12 cellular contexts compared by ENCODE assay signal in genomic region chr12:91139264-91139663, GRCh38. TPM values are rescaled to one million over a fixed set of nuclear protein-coding genes. Genes with fewer than 3 reads are reported as not detected.
DNase-seq lines count a peak whose midpoint lies in the region; ATAC-seq and TF ChIP-seq lines count a peak whose summit lies in the region.
"Had no signal": no experiment of that assay in that cellular context is flagged by ENCODE, and none has a peak within 500 bp of the region (broad histone marks: within the 10 kb centered on the region; RNA-seq: fewer than 3 reads in every experiment).

No MANE protein-coding gene starts in this region.

- H3K27ac ChIP-seq in SJSA1 (peak overlapping the region; percentile 77), rectal smooth muscle tissue (ENCODE audit: low read depth, low read length) (peak overlapping the region; percentile 64)

- no peak overlapping the region for H3K9ac ChIP-seq in rectal smooth muscle tissue (ENCODE audit: low read length)

- H3K36me3 ChIP-seq in SJSA1 (no peaks in the 10 kb centered on the region), rectal smooth muscle tissue (ENCODE audit: control insufficient read depth, insufficient read depth, low read length) (no peaks in the 10 kb centered on the region)

- H3K4me1 ChIP-seq in SJSA1 (replicated peaks), result peaks cover 43% of the 10 kb centered on the region
- peaks cover 32% of the 10 kb centered on the region for H3K4me1 ChIP-seq in rectal smooth muscle tissue (ENCODE audit: control insufficient read depth, insufficient read depth, low read length)

- H3K27me3 ChIP-seq in SJSA1 (replicated peaks), result no peaks in the 10 kb centered on the region
- no peaks in the 10 kb centered on the region for H3K27me3 ChIP-seq in rectal smooth muscle tissue (ENCODE audit: control insufficient read depth, insufficient read depth, low read length)

- H3K4me3 ChIP-seq in AG10803 (ENCODE audit: low read length), result no peak overlapping the region
- H3K4me3 ChIP-seq in SJSA1, result no peak overlapping the region
- no peak overlapping the region for H3K4me3 ChIP-seq in fibroblast of mammary gland (ENCODE audit: control insufficient read depth, low read depth, low read length)
- no peak overlapping the region for H3K4me3 ChIP-seq in rectal smooth muscle tissue (ENCODE audit: low read length)
- H3K4me3 ChIP-seq: lung had no signal

- no peaks in the 10 kb centered on the region for H3K9me3 ChIP-seq in SJSA1 (replicated peaks)

- TF ChIP-seq CTCF in AG10803 (conservative IDR thresholded peaks at IDR 0.05; ENCODE audit: low read length) (no peak), fibroblast of mammary gland (conservative IDR thresholded peaks at IDR 0.05; ENCODE audit: control insufficient read depth, insufficient read depth, low read depth, low read length) (no peak), GM20000 (IDR thresholded peaks at IDR 0.05; ENCODE audit: extremely low read depth, missing control alignments) (no peak)

- no peak for ATAC-seq in GM21515 (IDR thresholded peaks at IDR 0.05; ENCODE audit: unreplicated experiment)
- no peak for ATAC-seq in GM21576 (IDR thresholded peaks at IDR 0.05; ENCODE audit: unreplicated experiment)

- DNase-seq in AG10803 (ENCODE audit: low read depth) (peak; percentile 70), SJSA1 (ENCODE audit: low read depth in 1 of 2, low spot score in 2 of 2) (peak in 1 of 2 experiments; percentile 50), fibroblast of mammary gland (ENCODE audit: low read depth) (peak; percentile 68), SW480 (ENCODE audit: low spot score) (no peak), GM20000 (ENCODE audit: low spot score) (no peak)
- DNase-seq: COR-L47, GDM1, NCI-H2081 treated with DMSO at 0.1 percent for 48 hours had no signal

RNA-seq across cellular contexts. Expression of gene LUM, which starts 28.0 kb away (rescaled TPM):
- total RNA-seq in SJSA1 (2014; rRNA removed; shearing (Covaris generic)), result 505 and 812 TPM in 2 replicates

RNA-seq across cellular contexts. Expression of gene DCN, which starts 43.4 kb away (rescaled TPM):
- total RNA-seq in SJSA1 (2014; rRNA removed; shearing (Covaris generic)), result 37.2 and 71.4 TPM in 2 replicates

Comparison
In these comparisons a context has a peak if more than half of its experiments do, and no peak if none do; other contexts are left out.
1. DNase-seq: peak in AG10803 (single experiment) and fibroblast of mammary gland (single experiment); none in SW480 (single experiment) and GM20000 (single experiment).